ENCODE assay signal across 8 cellular contexts in genomic region chr1:52365746-52366516, GRCh38. TPM values are rescaled to one million over a fixed set of nuclear protein-coding genes. Genes with fewer than 3 reads are reported as not detected.
DNase-seq lines count a peak whose midpoint lies in the region; ATAC-seq, FAIRE-seq and TF ChIP-seq lines count a peak whose summit lies in the region.

CC2D1B (minus strand) TSS chr1:52366205; CDS start chr1:52364620, 1,585 bp downstream.

- H3K9me3 ChIP-seq in pancreas (no peaks in the 10 kb centered on the region), tibial artery (no peaks in the 10 kb centered on the region)

- peak; percentile 80 for FAIRE-seq in pancreas (lab: Jason Lieb, UNC)

- WGBS in pancreas, 2 donors, result 0 to 1% methylated on average over 78 to 92 of the region's 92 CpGs

- ATAC-seq in HG02759 (IDR thresholded peaks at IDR 0.05; ENCODE audit: unreplicated experiment) (peak; percentile 94), Right ventricle myocardium inferior (peak; percentile 96), pancreas (peak; percentile 91 to 95 (median 92))

- peaks cover 0 to 14% (median 4%) of the 10 kb centered on the region in 3 donors for H3K36me3 ChIP-seq in pancreas
- peaks cover 18 to 22% (median 20%) of the 10 kb centered on the region in 3 donors for H3K36me3 ChIP-seq in tibial artery

- DNase-seq in NCI-H1417 (lab: John Stamatoyannopoulos, UW) (peak; percentile 97 to 99 (median 98)), SW 1271 (lab: John Stamatoyannopoulos, UW) (peak; percentile 73 to 91), Right ventricle myocardium inferior (ENCODE audit: missing footprints) (peak; percentile 99), pancreas (peak; percentile 100), tibial artery (peak; percentile 97 to 99)
- DNase-seq in activated naive CD8-positive, alpha-beta T cell treated with anti-CD3 and anti-CD28 coated beads, Interleukin-2, amount 50 U/mL, for 16 hours (ENCODE audit: low read depth, low spot score), result peak; percentile 99

- intact Hi-C loops in Right ventricle myocardium inferior (cut with DNase I), result loop anchor here (2.0 to 5.0 kb wide), 2 partner anchors 39 to 336 kb away; partner anchors contain the start of genes ORC1 and PRPF38A
- intact Hi-C loops in pancreas (cut with DNase I), result no loop called here
- intact Hi-C loops in tibial artery (cut with DNase I; ENCODE audit: low total_unique reads), result loop anchor here (5.0 to 10.0 kb wide), 3 partner anchors 36 to 319 kb away; partner anchors contain the start of genes BTF3L4, ORC1, PRPF38A and TXNDC12

- H3K27ac ChIP-seq in pancreas, result peak within 1 kb of the TSS; percentile 85 to 92 (median 88)
- peak within 1 kb of the TSS; percentile 91 to 96 for H3K27ac ChIP-seq in tibial artery

- H3K4me3 ChIP-seq in pancreas (peak within 1 kb of the TSS; percentile 70 to 99 (median 89)), tibial artery (peak within 1 kb of the TSS; percentile 88 to 90)

- H3K4me1 ChIP-seq in pancreas, result peaks cover 0 to 10% (median 0%) of the 10 kb centered on the region in 3 donors
- peaks cover 0 to 27% (median 16%) of the 10 kb centered on the region in 4 donors for H3K4me1 ChIP-seq in tibial artery

- H3K27me3 ChIP-seq in pancreas (no peaks in the 10 kb centered on the region), tibial artery (no peaks in the 10 kb centered on the region)

- peak; percentile 21; the same call in 1 of the 3 replicates for TF ChIP-seq CTCF in GM12872 (IDR thresholded peaks at IDR 0.05; ENCODE audit: insufficient read depth, low read depth, low read length)
- TF ChIP-seq CTCF in pancreas (IDR thresholded peaks at IDR 0.05), result peak in 1 of 4 donors; percentile 12
- peak; percentile 36 to 41 for TF ChIP-seq CTCF in tibial artery (IDR thresholded peaks at IDR 0.05)

RNA-seq across cellular contexts. Expression of gene CC2D1B, which starts in this region (rescaled TPM):
- total RNA-seq in Right ventricle myocardium inferior (14.1 TPM), pancreas (10 to 100 TPM; 13.3 to 22.3 (median 14.1) TPM)
- polyA plus RNA-seq in pancreas, result 10 to 100 TPM; 18.4 to 21.3 TPM

Comparison
In these comparisons a context has a peak if more than half of its experiments do, and no peak if none do; other contexts are left out.
1. Peak in every context shown above with its lines: DNase-seq, ATAC-seq, H3K4me3 ChIP-seq and H3K27ac ChIP-seq.
2. intact Hi-C loops: an anchor here in Right ventricle myocardium inferior (2.0 to 5.0 kb wide) and tibial artery (5.0 to 10.0 kb wide); none called in pancreas.